In the genomic region with DNA sequence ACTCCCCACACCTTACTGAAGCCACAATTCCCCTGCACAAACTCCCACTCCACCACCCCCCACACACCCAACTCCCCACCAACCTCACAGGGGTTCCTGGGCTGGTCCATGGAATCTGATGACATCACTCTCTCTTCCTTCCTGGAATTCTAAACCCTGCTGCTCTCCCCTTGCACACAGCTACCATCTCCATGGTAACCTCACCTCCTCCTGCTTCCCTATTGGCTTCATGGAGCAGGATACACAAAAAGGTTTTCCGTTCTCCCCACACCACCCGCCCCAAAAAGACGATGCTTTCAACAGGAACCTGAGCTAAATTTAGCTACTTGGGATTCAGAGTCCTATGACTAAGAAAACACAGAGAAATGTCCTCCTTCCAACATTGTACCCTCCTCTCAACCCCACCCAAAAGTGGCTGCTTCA, we compare ENCODE assay signal across 8 cellular contexts.
DNase-seq lines count a peak whose midpoint lies in the region; ATAC-seq and FAIRE-seq lines count a peak whose summit lies in the region.

No MANE protein-coding gene starts in this region.

- ATAC-seq in GM19397 (IDR thresholded peaks at IDR 0.05; ENCODE audit: unreplicated experiment), result no peak

- intact Hi-C loops in activated CD4-positive, alpha-beta T cell treated with anti-CD3 and anti-CD28 coated beads, Interleukin-2, amount 10 ng/mL, durations not matched to agents 24 days and 14 days (cut with micrococcal nuclease), result no loop called here

- H3K4me3 Mint-ChIP-seq in activated CD4-positive, alpha-beta T cell treated with anti-CD3 and anti-CD28 coated beads, Interleukin-2, amount 10 ng/mL, durations not matched to agents 24 days and 14 days, result no peak overlapping the region

- H3K27ac Mint-ChIP-seq in activated CD4-positive, alpha-beta T cell treated with anti-CD3 and anti-CD28 coated beads, Interleukin-2, amount 10 ng/mL, durations not matched to agents 24 days and 14 days, result no peak overlapping the region

- FAIRE-seq in RCC 7860 (lab: Jason Lieb, UNC), result no peak
- no peak for FAIRE-seq in frontal cortex (lab: Jason Lieb, UNC)

- DNase-seq in Daoy (ENCODE audit: low read depth), result peak; percentile 66
- DNase-seq in RCC 7860 (ENCODE audit: low spot score), result peak; percentile 58
- DNase-seq in frontal cortex (ENCODE audit: low spot score in 2 of 2), result peak; percentile 16 to 35
- DNase-seq in nucleus accumbens (lab: John Stamatoyannopoulos, UW), result peak in 39 of 56 donors; percentile 5 to 84 (median 56)
- DNase-seq in activated CD4-positive, alpha-beta T cell treated with anti-CD3 and anti-CD28 coated beads, Interleukin-2, amount 10 ng/mL, durations not matched to agents 24 days and 14 days, result no peak
- DNase-seq in DMS79 (lab: John Stamatoyannopoulos, UW), result no peak
- DNase-seq in activated naive CD4-positive, alpha-beta T cell treated with Interleukin-2 at 50 U/mL for 16 hours, result no peak

- H3K9me3 Mint-ChIP-seq in activated CD4-positive, alpha-beta T cell treated with anti-CD3 and anti-CD28 coated beads, Interleukin-2, amount 10 ng/mL, durations not matched to agents 24 days and 14 days, result no peaks in the 10 kb centered on the region

- H3K27me3 Mint-ChIP-seq in activated CD4-positive, alpha-beta T cell treated with anti-CD3 and anti-CD28 coated beads, Interleukin-2, amount 10 ng/mL, durations not matched to agents 24 days and 14 days, result peaks cover 15% of the 10 kb centered on the region

- H3K4me1 Mint-ChIP-seq in activated CD4-positive, alpha-beta T cell treated with anti-CD3 and anti-CD28 coated beads, Interleukin-2, amount 10 ng/mL, durations not matched to agents 24 days and 14 days, result no peaks in the 10 kb centered on the region

- no peaks in the 10 kb centered on the region for H3K36me3 Mint-ChIP-seq in activated CD4-positive, alpha-beta T cell treated with anti-CD3 and anti-CD28 coated beads, Interleukin-2, amount 10 ng/mL, durations not matched to agents 24 days and 14 days (ENCODE audit: low read depth)

Comparison
In these comparisons a context has a peak if more than half of its experiments do, and no peak if none do; other contexts are left out.
1. DNase-seq: peak in Daoy (single experiment), RCC 7860 (single experiment), frontal cortex (2 of 2) and nucleus accumbens (39 of 56); none in activated CD4-positive, alpha-beta T cell treated with anti-CD3 and anti-CD28 coated beads, Interleukin-2, amount 10 ng/mL, durations not matched to agents 24 days and 14 days (single experiment), DMS79 (single experiment) and activated naive CD4-positive, alpha-beta T cell treated with Interleukin-2 at 50 U/mL for 16 hours (single experiment).